8 cellular contexts compared by ENCODE assay signal in genomic region chr1:155940531-155940992, GRCh38. TPM values are rescaled to one million over a fixed set of nuclear protein-coding genes. Genes with fewer than 3 reads are reported as not detected.
A peak's percentile ranks its signal among the peaks of the same experiment; 100 is the strongest.
DNase-seq lines count a peak whose midpoint lies in the region; ATAC-seq and TF ChIP-seq lines count a peak whose summit lies in the region.

No MANE protein-coding gene starts in this region.

- intact Hi-C loops in sciatic nerve (cut with DNase I) = loop anchor here (10.0 kb wide), 1 partner anchor 54 kb away; no protein-coding TSS in a partner anchor

- H3K36me3 Mint-ChIP-seq in HFFc6 (ENCODE audit: low read depth) = no peaks in the 10 kb centered on the region

- H3K27me3 Mint-ChIP-seq in HFFc6 (ENCODE audit: insufficient read depth) = peaks cover 14% of the 10 kb centered on the region

- ATAC-seq in sciatic nerve = peak; percentile 41

- in situ Hi-C loops in ACHN (cut with HindIII; ENCODE audit: low pct_ligation_motif_present, low pct_unique_long_range_greater_than_20kb, low sequenced_read_pairs) = no loop called here

- peaks cover 35% of the 10 kb centered on the region for H3K4me1 Mint-ChIP-seq in HFFc6 (ENCODE audit: low read depth)

- DNase-seq in ACHN (peak; percentile 46), HFFc6 (peak; percentile 34), UCSD-AML1 (lab: John Stamatoyannopoulos, UW; ENCODE audit: unreplicated experiment) (peak; percentile 61), fibroblast of villous mesenchyme (ENCODE audit: low read depth) (peak; percentile 30), sciatic nerve (ENCODE audit: low spot score) (no peak), NCI-H345 treated with DMSO at 0.1 percent for 48 hours (lab: John Stamatoyannopoulos, UW; ENCODE audit: unreplicated experiment) (no peak), NCI-H1436 treated with DMSO at 0.1 percent for 48 hours (lab: John Stamatoyannopoulos, UW) (no peak)
- DNase-seq in activated CD4-positive, CD25-positive, alpha-beta regulatory T cell treated with anti-CD3 and anti-CD28 coated beads, Interleukin-2, amount 50 U/mL, for 72 hours = no peak

- H3K4me3 ChIP-seq in fibroblast of villous mesenchyme (ENCODE audit: low read depth, low read length) = no peak overlapping the region

- no peaks in the 10 kb centered on the region for H3K9me3 Mint-ChIP-seq in HFFc6

- H3K27ac Mint-ChIP-seq in HFFc6 = peak overlapping the region; percentile 84

- TF ChIP-seq CTCF in HFFc6 (IDR thresholded peaks at IDR 0.05) (no peak), fibroblast of villous mesenchyme (IDR thresholded peaks at IDR 0.05; ENCODE audit: insufficient read depth, low read depth, low read length) (no peak)

- peak overlapping the region; percentile 10; the same call in 1 of the 2 replicates for H3K4me3 Mint-ChIP-seq in HFFc6

RNA-seq across cellular contexts. Expression of gene RXFP4, which starts 0.9 kb away (rescaled TPM):
- not detected for total RNA-seq in HFFc6 (2021; fragmentation: NEBNext Ultra II Directional; extraction: Animal tissue kit (Norgen Biotek cat#: 25700))
- total RNA-seq in fibroblast of villous mesenchyme = not detected in 2 replicates
- not detected for total RNA-seq in sciatic nerve

RNA-seq across cellular contexts. Expression of gene KHDC4, which starts 6.3 kb away (rescaled TPM):
- 10 to 100 TPM; 22.6 to 26.1 (median 23.5) TPM for total RNA-seq in HFFc6 (2021; fragmentation: NEBNext Ultra II Directional; extraction: Animal tissue kit (Norgen Biotek cat#: 25700))
- total RNA-seq in fibroblast of villous mesenchyme (23.8 and 42.7 TPM in 2 replicates), sciatic nerve (65.4 TPM)

RNA-seq across cellular contexts. Expression of gene RIT1, which starts 29.4 kb away (rescaled TPM):
- total RNA-seq in HFFc6 (2021; fragmentation: NEBNext Ultra II Directional; extraction: Animal tissue kit (Norgen Biotek cat#: 25700)) = 10 to 100 TPM; 26.1 to 35.4 (median 32.1) TPM
- total RNA-seq in fibroblast of villous mesenchyme (44.5 and 54.8 TPM in 2 replicates), sciatic nerve (38.8 TPM)

RNA-seq across cellular contexts. Expression of gene ARHGEF2, which starts 37.8 kb away (rescaled TPM):
- 10 to 100 TPM; 82.0 to 94.6 (median 83.9) TPM for total RNA-seq in HFFc6 (2021; fragmentation: NEBNext Ultra II Directional; extraction: Animal tissue kit (Norgen Biotek cat#: 25700))
- total RNA-seq in fibroblast of villous mesenchyme = 137 and 146 TPM in 2 replicates
- total RNA-seq in sciatic nerve = 196 TPM

Comparison
In these comparisons a context has a peak if more than half of its experiments do, and no peak if none do; other contexts are left out.
1. DNase-seq: peak in ACHN (single experiment), HFFc6 (single experiment), UCSD-AML1 (single experiment) and fibroblast of villous mesenchyme (single experiment); none in sciatic nerve (single experiment), NCI-H345 treated with DMSO at 0.1 percent for 48 hours (single experiment), NCI-H1436 treated with DMSO at 0.1 percent for 48 hours (single experiment) and activated CD4-positive, CD25-positive, alpha-beta regulatory T cell treated with anti-CD3 and anti-CD28 coated beads, Interleukin-2, amount 50 U/mL, for 72 hours (single experiment).